Comparison of ENCODE assay signal across 1 cellular context in genomic region chr20:38722708-38723068, GRCh38.
TF ChIP-seq lines count a peak whose summit lies in the region.

No MANE protein-coding gene starts in this region.

TF ChIP-seq in HCT116, 20 proteins besides CTCF, POLR2A, EP300 and RAD21:
- no peak for TF ChIP-seq JUND (IDR thresholded peaks at IDR 0.05)
- no peak for TF ChIP-seq SIN3A (IDR thresholded peaks at IDR 0.05; ENCODE audit: low read depth)
- no peak for TF ChIP-seq EGR1 (IDR thresholded peaks at IDR 0.05; ENCODE audit: low read depth)
- TF ChIP-seq ZNF274 (IDR thresholded peaks at IDR 0.05; ENCODE audit: low read depth, low read length), result no peak
- no peak for TF ChIP-seq MAX (IDR thresholded peaks at IDR 0.05)
- no peak for TF ChIP-seq CBX3 (IDR thresholded peaks at IDR 0.05; ENCODE audit: low read depth)
- no peak for TF ChIP-seq ELF1 (IDR thresholded peaks at IDR 0.05; ENCODE audit: borderline replicate concordance, low read depth)
- TF ChIP-seq REST (IDR thresholded peaks at IDR 0.05; ENCODE audit: low read depth), result no peak
- TF ChIP-seq ZFX (IDR thresholded peaks at IDR 0.05), result no peak
- no peak for TF ChIP-seq SRF (IDR thresholded peaks at IDR 0.05; ENCODE audit: low read depth)
- no peak for TF ChIP-seq SP1 (IDR thresholded peaks at IDR 0.05; ENCODE audit: low read depth)
- no peak for TF ChIP-seq FOSL1 (IDR thresholded peaks at IDR 0.05; ENCODE audit: low read depth)
- no peak for TF ChIP-seq CEBPB (IDR thresholded peaks at IDR 0.05; ENCODE audit: low read depth)
- TF ChIP-seq TCF7L2 (IDR thresholded peaks at IDR 0.05; ENCODE audit: borderline replicate concordance, extremely low read depth, insufficient read depth, insufficient read length), result no peak
- TF ChIP-seq POLR2AphosphoS5 (IDR thresholded peaks at IDR 0.05; ENCODE audit: low read depth, low read length), result no peak
- TF ChIP-seq EZH2phosphoT487 (IDR thresholded peaks at IDR 0.05; ENCODE audit: borderline replicate concordance), result no peak
- TF ChIP-seq EZH2 (IDR thresholded peaks at IDR 0.05), result no peak
